In the genomic region with DNA sequence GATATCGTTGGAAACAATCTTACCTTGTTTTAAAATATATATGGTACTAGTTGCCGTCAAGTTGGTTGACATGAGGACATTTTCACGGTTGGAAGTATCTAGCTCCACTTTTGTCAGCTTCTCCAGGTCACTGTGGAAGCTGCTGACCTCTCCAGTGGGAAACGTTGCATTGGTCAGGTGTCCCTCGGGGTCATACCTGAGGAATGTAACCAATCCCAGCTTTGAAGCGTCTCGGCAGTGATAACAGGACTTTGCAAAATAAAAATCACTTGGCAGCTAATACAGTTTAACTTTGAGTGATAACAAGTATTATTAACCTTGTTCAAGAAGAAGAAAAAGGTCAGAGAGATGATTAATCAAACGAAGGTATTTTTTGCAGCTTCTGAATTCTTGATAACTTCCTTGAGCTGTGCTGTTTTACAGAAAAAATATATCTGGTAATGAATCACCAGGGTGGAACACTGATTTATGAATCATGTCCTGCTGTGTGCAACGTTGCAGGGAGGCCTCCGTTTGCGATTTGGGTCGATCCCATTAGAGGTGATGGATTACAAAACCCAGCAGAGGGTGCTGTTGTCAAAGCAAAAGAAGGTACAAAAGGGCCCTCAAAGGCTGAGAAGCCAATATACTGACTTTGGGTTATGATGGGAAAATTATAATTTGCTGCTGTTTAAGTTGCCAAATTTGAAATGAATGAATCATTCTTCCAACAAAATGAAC, we compare ENCODE assay signal across 8 cellular contexts.
DNase-seq lines count a peak whose midpoint lies in the region; ATAC-seq and TF ChIP-seq lines count a peak whose summit lies in the region.

No MANE protein-coding gene starts in this region.

- ATAC-seq in GM18505 (IDR thresholded peaks at IDR 0.05; ENCODE audit: unreplicated experiment) (peak; percentile 97), HG03108 (IDR thresholded peaks at IDR 0.05; ENCODE audit: unreplicated experiment) (peak; percentile 59)
- peak; percentile 69 for ATAC-seq in effector memory CD8-positive, alpha-beta T cell (replicated peaks)

- CTCF ChIA-PET in activated CD4-positive, alpha-beta memory T cell treated with anti-CD3 and anti-CD28 coated beads, Interleukin-2, amount 10 ng/mL, durations not matched to agents 7 days and 5 days (lab: Charles Lee) = interaction anchor here (0.8 to 1.5 kb wide), 5 partner anchors 10 to 26 kb away, joined by 3 to 5 read pairs (median 3); no protein-coding TSS in a partner anchor

- H3K27me3 Mint-ChIP-seq in activated CD4-positive, alpha-beta memory T cell treated with anti-CD3 and anti-CD28 coated beads, Interleukin-2, amount 10 ng/mL, durations not matched to agents 7 days and 5 days = no peaks in the 10 kb centered on the region
- no peaks in the 10 kb centered on the region for H3K27me3 Mint-ChIP-seq in effector memory CD8-positive, alpha-beta T cell

- H3K36me3 Mint-ChIP-seq in activated CD4-positive, alpha-beta memory T cell treated with anti-CD3 and anti-CD28 coated beads, Interleukin-2, amount 10 ng/mL, durations not matched to agents 7 days and 5 days (ENCODE audit: low read depth) = no peaks in the 10 kb centered on the region
- H3K36me3 Mint-ChIP-seq in effector memory CD8-positive, alpha-beta T cell (ENCODE audit: insufficient read depth) = no peaks in the 10 kb centered on the region

- POLR2A ChIA-PET in activated CD4-positive, alpha-beta memory T cell treated with anti-CD3 and anti-CD28 coated beads, Interleukin-2, amount 10 ng/mL, durations not matched to agents 7 days and 5 days (lab: Charles Lee) = interaction anchor here (1.0 to 1.1 kb wide), 2 partner anchors 10 to 189 kb away, joined by 3 read pairs; no protein-coding TSS in a partner anchor

- no peak overlapping the region for H3K4me3 Mint-ChIP-seq in activated CD4-positive, alpha-beta memory T cell treated with anti-CD3 and anti-CD28 coated beads, Interleukin-2, amount 10 ng/mL, durations not matched to agents 7 days and 5 days
- no peak overlapping the region for H3K4me3 Mint-ChIP-seq in effector memory CD8-positive, alpha-beta T cell

- peak; percentile 69 for DNase-seq in ACHN
- DNase-seq in NCI-H524 treated with DMSO at 0.1 percent for 48 hours (lab: John Stamatoyannopoulos, UW) = peak; percentile 4
- DNase-seq in activated CD4-positive, alpha-beta memory T cell treated with anti-CD3 and anti-CD28 coated beads, Interleukin-2, amount 10 ng/mL, durations not matched to agents 7 days and 5 days = peak; percentile 65
- peak; percentile 37 to 53 (median 41) for DNase-seq in effector memory CD8-positive, alpha-beta T cell
- peak; percentile 7 for DNase-seq in myocyte (ENCODE audit: low read depth)
- DNase-seq in stimulated activated CD8-positive, alpha-beta memory T cell treated with anti-CD3 and anti-CD28 coated beads, Interleukin-7, amount 100 ng/mL, for 48 hours (ENCODE audit: extremely low read depth in 1 of 2, low read depth in 1 of 2) = peak; percentile 25 to 44

- H3K4me1 Mint-ChIP-seq in activated CD4-positive, alpha-beta memory T cell treated with anti-CD3 and anti-CD28 coated beads, Interleukin-2, amount 10 ng/mL, durations not matched to agents 7 days and 5 days = peaks cover 5% of the 10 kb centered on the region
- no peaks in the 10 kb centered on the region for H3K4me1 Mint-ChIP-seq in effector memory CD8-positive, alpha-beta T cell (ENCODE audit: low read depth in 2 of 2)

- no peaks in the 10 kb centered on the region for H3K9me3 Mint-ChIP-seq in activated CD4-positive, alpha-beta memory T cell treated with anti-CD3 and anti-CD28 coated beads, Interleukin-2, amount 10 ng/mL, durations not matched to agents 7 days and 5 days
- no peaks in the 10 kb centered on the region for H3K9me3 Mint-ChIP-seq in effector memory CD8-positive, alpha-beta T cell

- no peak for TF ChIP-seq POLR2A in GM18505 (IDR thresholded peaks at IDR 0.05; ENCODE audit: borderline replicate concordance, extremely low read depth, insufficient read depth, insufficient read length)

- H3K27ac Mint-ChIP-seq in activated CD4-positive, alpha-beta memory T cell treated with anti-CD3 and anti-CD28 coated beads, Interleukin-2, amount 10 ng/mL, durations not matched to agents 7 days and 5 days = no peak overlapping the region
- no peak overlapping the region for H3K27ac Mint-ChIP-seq in effector memory CD8-positive, alpha-beta T cell

- in situ Hi-C loops in ACHN (cut with HindIII; ENCODE audit: low pct_ligation_motif_present, low pct_unique_long_range_greater_than_20kb, low sequenced_read_pairs) = no loop called here

Comparison
In these comparisons a context has a peak if more than half of its experiments do, and no peak if none do; other contexts are left out.
1. Peak in every context shown above with its lines: DNase-seq and ATAC-seq.
2. DNase-seq: peak in every context shown above with its lines; median percentile 69 in ACHN; 65 in activated CD4-positive, alpha-beta memory T cell treated with anti-CD3 and anti-CD28 coated beads, Interleukin-2, amount 10 ng/mL, durations not matched to agents 7 days and 5 days; 41 in effector memory CD8-positive, alpha-beta T cell; 34 in stimulated activated CD8-positive, alpha-beta memory T cell treated with anti-CD3 and anti-CD28 coated beads, Interleukin-7, amount 100 ng/mL, for 48 hours; 7 in myocyte; 4 in NCI-H524 treated with DMSO at 0.1 percent for 48 hours.